In genomic region chr14:92421756-92422155, GRCh38 we compare ENCODE assay signal across 24 cellular contexts.
"Had no signal": no experiment of that assay in that cellular context is flagged by ENCODE, and none has a peak within 500 bp of the region (broad histone marks: within the 10 kb centered on the region; RNA-seq: fewer than 3 reads in every experiment).

No MANE protein-coding gene starts in this region.

- DNase-seq: activated CD4-positive, alpha-beta T cell treated with anti-CD3 and anti-CD28 coated beads for 48 hours; activated CD8-positive, alpha-beta memory T cell treated with anti-CD3 and anti-CD28 coated beads, Interleukin-2, amount 50 U/mL, for 4 hours; activated CD8-positive, alpha-beta T cell treated with anti-CD3 and anti-CD28 coated beads, Interleukin-2, amount 10 ng/mL, durations not matched to agents 7 days and 5 days; activated gamma-delta T cell; activated T-cell treated with anti-CD3 and anti-CD28 coated beads, Interleukin-2, amount 50 U/mL, for 72 hours; amygdala; dermis blood vessel endothelial cell; effector memory CD8-positive, alpha-beta T cell; foreskin fibroblast; mesenchymal stem cell; natural killer cell; posterior cingulate gyrus; retina; stimulated activated CD4-positive, alpha-beta T cell treated with anti-CD3 and anti-CD28 coated beads, Interleukin-15, amount 100 ng/mL, for 24 hours; stimulated activated CD4-positive, alpha-beta T cell treated with anti-CD3 and anti-CD28 coated beads, Interleukin-4, amount 100 ng/mL, for 1 hour; stimulated activated naive CD4-positive, alpha-beta T cell treated with Interleukin-2 at 50 U/mL for 16 hours; substantia nigra; T-helper 17 cell; transverse colon had no signal

- H3K36me3 Mint-ChIP-seq: activated naive CD8-positive, alpha-beta T cell; natural killer cell had no signal

- H3K4me3 Mint-ChIP-seq: activated CD8-positive, alpha-beta T cell treated with anti-CD3 and anti-CD28 coated beads, Interleukin-2, amount 10 ng/mL, durations not matched to agents 7 days and 5 days; activated naive CD8-positive, alpha-beta T cell; activated T-cell treated with anti-CD3 and anti-CD28 coated beads, Interleukin-2, amount 50 U/mL, for 72 hours; effector memory CD8-positive, alpha-beta T cell; natural killer cell; T-helper 17 cell had no signal

- H3K27me3 ChIP-seq: breast epithelium, neutrophil, transverse colon, vagina had no signal

- H3K9me3 Mint-ChIP-seq: activated T-cell treated with anti-CD3 and anti-CD28 coated beads, Interleukin-2, amount 50 U/mL, for 72 hours; effector memory CD8-positive, alpha-beta T cell; natural killer cell had no signal

- H3K9me3 ChIP-seq: breast epithelium, neutrophil, transverse colon, vagina had no signal

- H3K4me1 ChIP-seq: breast epithelium had no signal

- H3K4me3 ChIP-seq: breast epithelium, transverse colon, vagina had no signal

- H3K36me3 ChIP-seq: breast epithelium, neutrophil, transverse colon, vagina had no signal

- H3K27ac ChIP-seq: breast epithelium, epithelial cell of prostate, neutrophil, transverse colon, vagina had no signal

- H3K27ac Mint-ChIP-seq: activated CD8-positive, alpha-beta T cell treated with anti-CD3 and anti-CD28 coated beads, Interleukin-2, amount 10 ng/mL, durations not matched to agents 7 days and 5 days; activated naive CD8-positive, alpha-beta T cell; effector memory CD8-positive, alpha-beta T cell; natural killer cell; T-helper 17 cell had no signal

- H3K27me3 Mint-ChIP-seq: activated naive CD8-positive, alpha-beta T cell had no signal
